In genomic region chr22:49647346-49648026, GRCh38 we compare ENCODE assay signal across 15 cellular contexts.
DNase-seq lines count a peak whose midpoint lies in the region; ATAC-seq and TF ChIP-seq lines count a peak whose summit lies in the region.
"Had no signal": no experiment of that assay in that cellular context is flagged by ENCODE, and none has a peak within 500 bp of the region (broad histone marks: within the 10 kb centered on the region; RNA-seq: fewer than 3 reads in every experiment).

No MANE protein-coding gene starts in this region.

- DNase-seq in GM23338 (ENCODE audit: low spot score) (no peak), HuH-7.5 (ENCODE audit: low spot score) (peak; percentile 54), Panc1 (ENCODE audit: low read depth, low spot score) (no peak), right lobe of liver (peak in 2 of 3 donors; percentile 10 to 31), NCI-H524 treated with DMSO at 0.1 percent for 48 hours (lab: John Stamatoyannopoulos, UW) (no peak)
- DNase-seq in activated effector memory CD4-positive, alpha-beta T cell treated with anti-CD3 and anti-CD28 coated beads, Interleukin-2, amount 50 U/mL, for 16 hours: no peak
- DNase-seq: CD8-positive, alpha-beta T cell; H9; NCI-H1436 treated with DMSO at 0.1 percent for 48 hours; NCI-H2081 treated with DMSO at 0.1 percent for 48 hours; NCI-H226; NCI-H526 treated with DMSO at 0.1 percent for 48 hours; SIG-M5 had no signal

- no peaks in the 10 kb centered on the region for H4K20me1 ChIP-seq in GM23338 (replicated peaks; ENCODE audit: insufficient read depth)

- ATAC-seq in GM23338: peak; percentile 43; the same call in 2 of the 3 replicates
- ATAC-seq in Panc1: peak; percentile 68
- ATAC-seq in right lobe of liver: no peak
- ATAC-seq in HG02678 (IDR thresholded peaks at IDR 0.05; ENCODE audit: unreplicated experiment): no peak
- ATAC-seq: CD8-positive, alpha-beta T cell had no signal

- H3K36me3 Mint-ChIP-seq in GM23338 (ENCODE audit: low read depth): no peaks in the 10 kb centered on the region

- H3K27ac ChIP-seq in GM23338 (ENCODE audit: low read depth): no peak overlapping the region
- H3K27ac ChIP-seq in Panc1 (ENCODE audit: low read length): no peak overlapping the region
- H3K27ac ChIP-seq in right lobe of liver: no peak overlapping the region
- H3K27ac ChIP-seq: HL-60 had no signal

- H3K4me2 ChIP-seq in GM23338: no peak overlapping the region

- WGBS in right lobe of liver (ENCODE audit: insufficient coverage, low coverage, low lambda C conversion rate, missing lambda C conversion rate): no CpG with 5 or more reads among the region's 10 CpGs

- no peaks in the 10 kb centered on the region for H3K79me2 ChIP-seq in GM23338 (replicated peaks; ENCODE audit: insufficient read depth)

- H3K36me3 ChIP-seq in GM23338 (ENCODE audit: insufficient read depth): no peaks in the 10 kb centered on the region
- H3K36me3 ChIP-seq in Panc1 (ENCODE audit: control insufficient read depth, insufficient read depth, low read length): no peaks in the 10 kb centered on the region
- H3K36me3 ChIP-seq in right lobe of liver: no peaks in the 10 kb centered on the region

- no peak for TF ChIP-seq POLR2A in right lobe of liver (IDR thresholded peaks at IDR 0.05)

- no peak overlapping the region for H3K27ac Mint-ChIP-seq in GM23338
- H3K27ac Mint-ChIP-seq: CD8-positive, alpha-beta T cell; H9 had no signal

- CTCF ChIA-PET in Panc1 (lab: Charles Lee): interaction anchor here (0.6 kb wide), 1 partner anchor 110 kb away, joined by 8 read pairs; no protein-coding TSS in a partner anchor

- no peaks in the 10 kb centered on the region; the same call in 2 of the 3 replicates for H3K9me3 Mint-ChIP-seq in GM23338
- H3K9me3 Mint-ChIP-seq: CD8-positive, alpha-beta T cell; H9 had no signal

- no peak overlapping the region for H3K4me3 Mint-ChIP-seq in GM23338
- H3K4me3 Mint-ChIP-seq: CD8-positive, alpha-beta T cell; H9 had no signal

- POLR2A ChIA-PET in Panc1 (lab: Charles Lee): no interaction called here

- H3K4me1 ChIP-seq in GM23338 (ENCODE audit: insufficient read depth): no peaks in the 10 kb centered on the region
- no peaks in the 10 kb centered on the region for H3K4me1 ChIP-seq in Panc1 (ENCODE audit: control insufficient read depth, insufficient read depth, low read length)
- no peaks in the 10 kb centered on the region for H3K4me1 ChIP-seq in right lobe of liver

- BruUV-seq in Panc1 (replicated peaks; lab: Mats Ljungman, UMichigan): no TSS peak

- H3K9me3 ChIP-seq in Panc1 (ENCODE audit: control insufficient read depth, insufficient read depth, low read depth, low read length) (no peaks in the 10 kb centered on the region), right lobe of liver (no peaks in the 10 kb centered on the region)

- no peaks in the 10 kb centered on the region for H3F3A ChIP-seq in GM23338 (replicated peaks; ENCODE audit: low read depth)

- H2AFZ ChIP-seq in GM23338: no peak overlapping the region

- TF ChIP-seq CTCF in GM23338 (conservative IDR thresholded peaks at IDR 0.05; ENCODE audit: low read depth in 2 of 2) (no peak), Panc1 (IDR thresholded peaks at IDR 0.05) (no peak; the same call in 1 of the 2 replicates), right lobe of liver (IDR thresholded peaks at IDR 0.05) (peak in 1 of 4 donors; percentile 29)

- in situ Hi-C loops in Panc1 (cut with HindIII; ENCODE audit: low pct_unique_long_range_greater_than_20kb, low sequenced_read_pairs): no loop called here

- H3K27me3 Mint-ChIP-seq in GM23338 (ENCODE audit: insufficient read depth, low read depth, poor library complexity): no peaks in the 10 kb centered on the region

- H3K4me1 Mint-ChIP-seq in GM23338: no peaks in the 10 kb centered on the region

- intact Hi-C loops in Panc1 (cut with micrococcal nuclease; ENCODE audit: unreplicated experiment) (no loop called here), right lobe of liver (cut with DNase I) (no loop called here)

- H3K9me2 ChIP-seq in GM23338 (ENCODE audit: insufficient read depth): no peaks in the 10 kb centered on the region

- H3K4me3 ChIP-seq in GM23338: no peak overlapping the region
- H3K4me3 ChIP-seq in Panc1 (ENCODE audit: low read depth in 2 of 2, low read length in 2 of 2): no peak overlapping the region
- no peak overlapping the region for H3K4me3 ChIP-seq in right lobe of liver

- no peaks in the 10 kb centered on the region for H3K27me3 ChIP-seq in GM23338 (ENCODE audit: insufficient read depth)
- H3K27me3 ChIP-seq in Panc1 (ENCODE audit: control insufficient read depth, insufficient read depth, low read length): no peaks in the 10 kb centered on the region; the same call in 1 of the 2 replicates
- H3K27me3 ChIP-seq in right lobe of liver: no peaks in the 10 kb centered on the region

TF ChIP-seq in GM23338, 12 proteins besides CTCF, POLR2A, EP300 and RAD21 (continues in another document):
- TF ChIP-seq ZNF331 (CRISPR knock-in tag; IDR thresholded peaks at IDR 0.05; ENCODE audit: low read depth): no peak
- TF ChIP-seq EZH2phosphoT487 (IDR thresholded peaks at IDR 0.05; ENCODE audit: unreplicated experiment): no peak
- TF ChIP-seq ZNF114 (CRISPR knock-in tag; IDR thresholded peaks at IDR 0.05): no peak
- TF ChIP-seq, protein P1, sequence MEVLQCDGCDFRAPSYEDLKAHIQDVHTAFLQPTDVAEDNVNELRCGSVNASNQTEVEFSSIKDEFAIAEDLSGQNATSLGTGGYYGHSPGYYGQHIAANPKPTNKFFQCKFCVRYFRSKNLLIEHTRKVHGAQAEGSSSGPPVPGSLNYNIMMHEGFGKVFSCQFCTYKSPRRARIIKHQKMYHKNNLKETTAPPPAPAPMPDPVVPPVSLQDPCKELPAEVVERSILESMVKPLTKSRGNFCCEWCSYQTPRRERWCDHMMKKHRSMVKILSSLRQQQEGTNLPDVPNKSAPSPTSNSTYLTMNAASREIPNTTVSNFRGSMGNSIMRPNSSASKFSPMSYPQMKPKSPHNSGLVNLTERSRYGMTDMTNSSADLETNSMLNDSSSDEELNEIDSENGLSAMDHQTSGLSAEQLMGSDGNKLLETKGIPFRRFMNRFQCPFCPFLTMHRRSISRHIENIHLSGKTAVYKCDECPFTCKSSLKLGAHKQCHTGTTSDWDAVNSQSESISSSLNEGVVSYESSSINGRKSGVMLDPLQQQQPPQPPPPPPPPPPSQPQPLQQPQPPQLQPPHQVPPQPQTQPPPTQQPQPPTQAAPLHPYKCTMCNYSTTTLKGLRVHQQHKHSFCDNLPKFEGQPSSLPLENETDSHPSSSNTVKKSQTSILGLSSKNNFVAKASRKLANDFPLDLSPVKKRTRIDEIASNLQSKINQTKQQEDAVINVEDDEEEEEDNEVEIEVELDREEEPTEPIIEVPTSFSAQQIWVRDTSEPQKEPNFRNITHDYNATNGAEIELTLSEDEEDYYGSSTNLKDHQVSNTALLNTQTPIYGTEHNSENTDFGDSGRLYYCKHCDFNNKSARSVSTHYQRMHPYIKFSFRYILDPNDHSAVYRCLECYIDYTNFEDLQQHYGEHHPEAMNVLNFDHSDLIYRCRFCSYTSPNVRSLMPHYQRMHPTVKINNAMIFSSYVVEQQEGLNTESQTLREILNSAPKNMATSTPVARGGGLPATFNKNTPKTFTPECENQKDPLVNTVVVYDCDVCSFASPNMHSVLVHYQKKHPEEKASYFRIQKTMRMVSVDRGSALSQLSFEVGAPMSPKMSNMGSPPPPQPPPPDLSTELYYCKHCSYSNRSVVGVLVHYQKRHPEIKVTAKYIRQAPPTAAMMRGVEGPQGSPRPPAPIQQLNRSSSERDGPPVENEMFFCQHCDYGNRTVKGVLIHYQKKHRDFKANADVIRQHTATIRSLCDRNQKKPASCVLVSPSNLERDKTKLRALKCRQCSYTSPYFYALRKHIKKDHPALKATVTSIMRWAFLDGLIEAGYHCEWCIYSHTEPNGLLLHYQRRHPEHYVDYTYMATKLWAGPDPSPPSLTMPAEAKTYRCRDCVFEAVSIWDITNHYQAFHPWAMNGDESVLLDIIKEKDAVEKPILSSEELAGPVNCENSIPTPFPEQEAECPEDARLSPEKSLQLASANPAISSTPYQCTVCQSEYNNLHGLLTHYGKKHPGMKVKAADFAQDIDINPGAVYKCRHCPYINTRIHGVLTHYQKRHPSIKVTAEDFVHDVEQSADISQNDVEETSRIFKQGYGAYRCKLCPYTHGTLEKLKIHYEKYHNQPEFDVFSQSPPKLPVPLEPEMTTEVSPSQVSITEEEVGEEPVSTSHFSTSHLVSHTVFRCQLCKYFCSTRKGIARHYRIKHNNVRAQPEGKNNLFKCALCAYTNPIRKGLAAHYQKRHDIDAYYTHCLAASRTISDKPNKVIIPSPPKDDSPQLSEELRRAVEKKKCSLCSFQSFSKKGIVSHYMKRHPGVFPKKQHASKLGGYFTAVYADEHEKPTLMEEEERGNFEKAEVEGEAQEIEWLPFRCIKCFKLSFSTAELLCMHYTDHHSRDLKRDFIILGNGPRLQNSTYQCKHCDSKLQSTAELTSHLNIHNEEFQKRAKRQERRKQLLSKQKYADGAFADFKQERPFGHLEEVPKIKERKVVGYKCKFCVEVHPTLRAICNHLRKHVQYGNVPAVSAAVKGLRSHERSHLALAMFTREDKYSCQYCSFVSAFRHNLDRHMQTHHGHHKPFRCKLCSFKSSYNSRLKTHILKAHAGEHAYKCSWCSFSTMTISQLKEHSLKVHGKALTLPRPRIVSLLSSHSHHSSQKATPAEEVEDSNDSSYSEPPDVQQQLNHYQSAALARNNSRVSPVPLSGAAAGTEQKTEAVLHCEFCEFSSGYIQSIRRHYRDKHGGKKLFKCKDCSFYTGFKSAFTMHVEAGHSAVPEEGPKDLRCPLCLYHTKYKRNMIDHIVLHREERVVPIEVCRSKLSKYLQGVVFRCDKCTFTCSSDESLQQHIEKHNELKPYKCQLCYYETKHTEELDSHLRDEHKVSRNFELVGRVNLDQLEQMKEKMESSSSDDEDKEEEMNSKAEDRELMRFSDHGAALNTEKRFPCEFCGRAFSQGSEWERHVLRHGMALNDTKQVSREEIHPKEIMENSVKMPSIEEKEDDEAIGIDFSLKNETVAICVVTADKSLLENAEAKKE (CRISPR knock-in tag; IDR thresholded peaks at IDR 0.05): no peak
- TF ChIP-seq STAT1 (IDR thresholded peaks at IDR 0.05; ENCODE audit: unreplicated experiment): no peak
- TF ChIP-seq EZH2 (IDR thresholded peaks at IDR 0.05; ENCODE audit: low read depth, unreplicated experiment): no peak

Comparison
In these comparisons a context has a peak if more than half of its experiments do, and no peak if none do; other contexts are left out.
1. ATAC-seq: peak in GM23338 (single experiment) and Panc1 (single experiment); none in right lobe of liver (0 of 4) and HG02678 (single experiment).
2. DNase-seq: peak in HuH-7.5 (single experiment) and right lobe of liver (2 of 3); none in GM23338 (single experiment), Panc1 (single experiment), NCI-H524 treated with DMSO at 0.1 percent for 48 hours (single experiment) and activated effector memory CD4-positive, alpha-beta T cell treated with anti-CD3 and anti-CD28 coated beads, Interleukin-2, amount 50 U/mL, for 16 hours (single experiment).